ENCODE assay signal across 14 cellular contexts in genomic region chr19:46620716-46621115, GRCh38. TPM values are rescaled to one million over a fixed set of nuclear protein-coding genes. Genes with fewer than 3 reads are reported as not detected.
DNase-seq lines count a peak whose midpoint lies in the region; ATAC-seq and TF ChIP-seq lines count a peak whose summit lies in the region.
"Had no signal": no experiment of that assay in that cellular context is flagged by ENCODE, and none has a peak within 500 bp of the region (broad histone marks: within the 10 kb centered on the region; RNA-seq: fewer than 3 reads in every experiment).

No MANE protein-coding gene starts in this region.

- H3K9ac ChIP-seq in colonic mucosa (ENCODE audit: low read depth in 2 of 2, low read length in 2 of 2) (peak overlapping the region; percentile 40 to 66), muscle layer of colon (ENCODE audit: low read length) (peak overlapping the region; percentile 25)

- ATAC-seq in heart right ventricle (peak in 1 of 8 donors; percentile 5), left ventricle myocardium superior (no peak), HG02885 (IDR thresholded peaks at IDR 0.05; ENCODE audit: poor library complexity, unreplicated experiment) (no peak)

- TF ChIP-seq POLR2A in uterus (IDR thresholded peaks at IDR 0.05), result no peak

- DNase-seq in heart right ventricle (no peak), left ventricle myocardium superior (no peak), colonic mucosa (no peak), uterus (no peak), medulla oblongata (ENCODE audit: extremely low spot score) (no peak)
- no peak for DNase-seq in activated CD4-positive, CD25-positive, alpha-beta regulatory T cell (lab: John Stamatoyannopoulos, UW)
- DNase-seq: effector memory CD4-positive, alpha-beta T cell; Karpas-422; NCI-H345; stimulated activated CD4-positive, alpha-beta T cell treated with anti-CD3 and anti-CD28 coated beads, Interleukin-12 subunit alpha, Interleukin-12 subunit beta, amount 100 ng/mL, for 4 hours; SW 1271 had no signal

- WGBS in heart right ventricle, 2 donors, result 52 to 58% methylated on average over 6 of the region's 6 CpGs

- H3K27ac ChIP-seq in heart right ventricle (peak overlapping the region in 9 of 10 donors; percentile 41 to 79 (median 69)), colonic mucosa (peak overlapping the region; percentile 32), muscle layer of colon (ENCODE audit: low read depth, low read length) (peak overlapping the region; percentile 54), uterus (peak overlapping the region; percentile 58 to 62)

- H3K27me3 ChIP-seq in heart right ventricle (no peaks in the 10 kb centered on the region), colonic mucosa (no peaks in the 10 kb centered on the region), muscle layer of colon (ENCODE audit: control insufficient read depth in 1 of 2, insufficient read depth in 2 of 2, low read length in 2 of 2) (no peaks in the 10 kb centered on the region), uterus (no peaks in the 10 kb centered on the region)

- no peaks in the 10 kb centered on the region for H3K9me3 ChIP-seq in heart right ventricle
- no peaks in the 10 kb centered on the region for H3K9me3 ChIP-seq in colonic mucosa
- no peaks in the 10 kb centered on the region for H3K9me3 ChIP-seq in muscle layer of colon (ENCODE audit: low read length)
- no peaks in the 10 kb centered on the region for H3K9me3 ChIP-seq in uterus

- no peak for TF ChIP-seq CTCF in heart right ventricle (IDR thresholded peaks at IDR 0.05)
- TF ChIP-seq CTCF in colonic mucosa (IDR thresholded peaks at IDR 0.05), result no peak
- TF ChIP-seq CTCF in uterus (IDR thresholded peaks at IDR 0.05), result no peak

- intact Hi-C loops in heart right ventricle (cut with DNase I) (no loop called here), left ventricle myocardium superior (cut with micrococcal nuclease) (no loop called here), colonic mucosa (cut with DNase I) (no loop called here), uterus (cut with DNase I; ENCODE audit: low total_unique reads) (loop anchor here (5.0 kb wide), 1 partner anchor 47 kb away; no protein-coding TSS in a partner anchor)

- no peaks in the 10 kb centered on the region for H3K36me3 ChIP-seq in heart right ventricle
- H3K36me3 ChIP-seq in colonic mucosa, result no peaks in the 10 kb centered on the region
- no peaks in the 10 kb centered on the region for H3K36me3 ChIP-seq in muscle layer of colon (ENCODE audit: insufficient read depth, low read length)
- no peaks in the 10 kb centered on the region for H3K36me3 ChIP-seq in uterus

- H3K4me3 ChIP-seq in heart right ventricle (peak overlapping the region in 7 of 10 donors; percentile 14 to 49 (median 45)), colonic mucosa (no peak overlapping the region), muscle layer of colon (ENCODE audit: low read depth in 1 of 2, low read length in 2 of 2) (peak overlapping the region in 1 of 2 donors; percentile 43), uterus (no peak overlapping the region)

- H3K4me1 ChIP-seq in heart right ventricle (peaks cover 21 to 84% (median 75%) of the 10 kb centered on the region in 9 donors), colonic mucosa (peaks cover 5% of the 10 kb centered on the region), muscle layer of colon (ENCODE audit: insufficient read depth, low read length) (peaks cover 49% of the 10 kb centered on the region), uterus (peaks cover 7 to 12% of the 10 kb centered on the region in 2 donors)

RNA-seq across cellular contexts. Expression of gene PTGIR, which starts 4.2 kb away (rescaled TPM):
- total RNA-seq in heart right ventricle (10 to 100 TPM in 1 of 10 donors, 1 to 10 TPM in 9; 1.4 to 13.7 (median 2.6) TPM), left ventricle myocardium superior (3.0 TPM), colonic mucosa (under 1 TPM; 0.82 TPM), uterus (1 to 10 TPM in 2 of 4 donors, under 1 TPM in 2; 0.51 to 6.1 (median 3.5) TPM)
- 1 to 10 TPM; 5.5 to 8.5 TPM for polyA plus RNA-seq in heart right ventricle
- total RNA-seq: kidney epithelial cell had no signal

RNA-seq across cellular contexts. Expression of gene GNG8, which starts 15.3 kb away (rescaled TPM):
- total RNA-seq in heart right ventricle (1 to 10 TPM in 2 of 10 donors, not detected in 8; 1.9 to 5.9 TPM), left ventricle myocardium superior (not detected), colonic mucosa (not detected), uterus (not detected)
- not detected for polyA plus RNA-seq in heart right ventricle
- total RNA-seq: kidney epithelial cell had no signal

RNA-seq across cellular contexts. Expression of gene CALM3, which starts 19.6 kb away (rescaled TPM):
- total RNA-seq in heart right ventricle (100 to 1,000 TPM; 214 to 488 (median 287) TPM), left ventricle myocardium superior (323 TPM), colonic mucosa (100 to 1,000 TPM; 309 to 444 TPM), uterus (100 to 1,000 TPM in 3 of 4 donors, 10 to 100 TPM in 1; 83.8 to 225 (median 157) TPM)
- polyA plus RNA-seq in heart right ventricle, result 100 to 1,000 TPM; 304 to 370 TPM

RNA-seq across cellular contexts. Expression of gene DACT3, which starts 40.3 kb away (rescaled TPM):
- total RNA-seq in heart right ventricle (10 to 100 TPM in 7 of 10 donors, 1 to 10 TPM in 3; 6.9 to 29.3 (median 14.9) TPM), left ventricle myocardium superior (14.1 TPM), colonic mucosa (1 to 10 TPM; 1.6 to 5.3 TPM), uterus (10 to 100 TPM in 3 of 4 donors, under 1 TPM in 1; 0.29 to 90.1 (median 30.3) TPM)
- polyA plus RNA-seq in heart right ventricle, result 1 to 10 TPM; 3.9 to 5.0 TPM

Comparison
In these comparisons a context has a peak if more than half of its experiments do, and no peak if none do; other contexts are left out.
1. H3K4me3 ChIP-seq: peak in heart right ventricle (7 of 10); none in colonic mucosa (single experiment) and uterus (0 of 2).
2. Peak in every context shown above with its lines, with median percentiles within 50 percentile points of each other: H3K27ac ChIP-seq.